In genomic region chr1:153344718-153345025, GRCh38 we compare ENCODE assay signal across 1 cellular context.
TF ChIP-seq lines count a peak whose summit lies in the region.

No MANE protein-coding gene starts in this region.

TF ChIP-seq in K562, 482 proteins besides CTCF, POLR2A, EP300 and RAD21:
- 0 out of 2 replicates have a peak, but pooled peaks have one; percentile 5 for TF ChIP-seq L3MBTL2 (IDR thresholded peaks at IDR 0.05)
- TF ChIP-seq SPI1 (IDR thresholded peaks at IDR 0.05; ENCODE audit: borderline replicate concordance, low read depth, low read length) = peak; percentile 58; the same call in 1 of the 2 replicates
- TF ChIP-seq ZNF518B (CRISPR knock-in tag; IDR thresholded peaks at IDR 0.05) = no peak
- TF ChIP-seq LEF1 (IDR thresholded peaks at IDR 0.05) = 0 out of 2 replicates have a peak, but pooled peaks have one; percentile 12
- peak; percentile 32; the same call in 1 of the 2 replicates for TF ChIP-seq CEBPB (tag; IDR thresholded peaks at IDR 0.05)
TF ChIP-seq in K562: peak in this region for 4.
